In the genomic region with DNA sequence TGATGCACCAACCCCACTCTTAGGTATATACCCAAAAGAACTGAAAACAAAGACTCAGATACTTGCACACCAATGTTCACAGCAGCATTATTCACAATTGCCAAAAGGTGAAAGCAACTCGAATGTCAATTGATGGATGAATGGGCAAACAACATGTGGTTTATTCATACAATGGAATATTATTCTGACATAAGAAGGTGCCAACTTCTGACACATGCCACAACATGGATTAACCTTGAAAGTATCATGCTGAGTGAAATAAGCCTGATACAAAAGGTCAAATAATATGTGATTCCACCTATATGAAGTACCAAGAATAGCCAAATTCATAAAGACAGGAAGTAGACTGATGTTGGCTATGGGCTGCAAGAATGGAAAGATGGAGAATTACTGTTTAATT, we compare ENCODE assay signal across 35 cellular contexts. TPM values are rescaled to one million over a fixed set of nuclear protein-coding genes. Genes with fewer than 3 reads are reported as not detected.
"Had no signal": no experiment of that assay in that cellular context is flagged by ENCODE, and none has a peak within 500 bp of the region (broad histone marks: within the 10 kb centered on the region; RNA-seq: fewer than 3 reads in every experiment).

No MANE protein-coding gene starts in this region.

- H3K9me3 ChIP-seq: adrenal gland, ascending aorta, body of pancreas, breast epithelium had no signal

- H3K4me3 ChIP-seq: adrenal gland, ascending aorta, body of pancreas, breast epithelium, cardiac muscle cell had no signal

- DNase-seq: activated effector memory CD4-positive, alpha-beta T cell treated with anti-CD3 and anti-CD28 coated beads, Interleukin-2, amount 50 U/mL, for 16 hours; activated effector memory CD4-positive, alpha-beta T cell treated with Interleukin-2 at 50 U/mL for 16 hours; activated gamma-delta T cell; activated gamma-delta T cell treated with Interleukin-2 at 50 U/mL for 16 hours; activated naive CD4-positive, alpha-beta T cell; activated naive CD4-positive, alpha-beta T cell treated with anti-CD3 and anti-CD28 coated beads for 36 hours; activated naive CD4-positive, alpha-beta T cell treated with anti-CD3 and anti-CD28 coated beads, Interleukin-2, amount 10 ng/mL, durations not matched to agents 7 days and 5 days; activated naive CD4-positive, alpha-beta T cell treated with anti-CD3 and anti-CD28 coated beads, Interleukin-2, amount 50 U/mL, for 16 hours; activated naive CD4-positive, alpha-beta T cell treated with Interleukin-2 at 50 U/mL for 16 hours; activated naive CD8-positive, alpha-beta T cell treated with anti-CD3 and anti-CD28 coated beads for 36 hours; activated naive CD8-positive, alpha-beta T cell treated with anti-CD3 and anti-CD28 coated beads, Interleukin-2, amount 10 ng/mL, durations not matched to agents 7 days and 5 days; activated naive CD8-positive, alpha-beta T cell treated with anti-CD3 and anti-CD28 coated beads, Interleukin-2, amount 50 U/mL, for 24 hours; activated T-cell treated with anti-CD3 and anti-CD28 coated beads, Interleukin-2, amount 50 U/mL, for 1 hour; activated T-cell treated with anti-CD3 and anti-CD28 coated beads, Interleukin-2, amount 50 U/mL, for 24 hours; activated T-cell treated with anti-CD3 and anti-CD28 coated beads, Interleukin-2, amount 50 U/mL, for 4 hours; activated T-cell treated with anti-CD3 and anti-CD28 coated beads, Interleukin-2, amount 50 U/mL, for 48 hours; activated T-cell treated with anti-CD3 and anti-CD28 coated beads, Interleukin-2, amount 50 U/mL, for 72 hours; adrenal gland; amniotic stem cell; amygdala; anterior cingulate cortex; aorta; body of pancreas; brain microvascular endothelial cell; caudate nucleus; central memory CD4-positive, alpha-beta T cell; cerebellar nuclear complex had no signal

- FAIRE-seq: astrocyte, bronchial epithelial cell had no signal

- H3K4me1 ChIP-seq: adrenal gland, ascending aorta, breast epithelium had no signal

- H3K27ac ChIP-seq: adrenal gland, ascending aorta, body of pancreas, brain microvascular endothelial cell, breast epithelium, cardiac muscle cell had no signal

- H3K27me3 ChIP-seq: adrenal gland, ascending aorta, body of pancreas, brain microvascular endothelial cell, breast epithelium, cardiac muscle cell had no signal

- H3K36me3 ChIP-seq: adrenal gland, ascending aorta, brain microvascular endothelial cell, breast epithelium, cardiac muscle cell had no signal

RNA-seq across cellular contexts. Expression of gene CTNND2, which starts 35.0 kb away (rescaled TPM):
- total RNA-seq: activated naive CD4-positive, alpha-beta T cell treated with anti-CD3 and anti-CD28 coated beads for 36 hours; activated naive CD4-positive, alpha-beta T cell treated with anti-CD3 and anti-CD28 coated beads, Interleukin-2, amount 50 U/mL, for 72 hours; activated naive CD8-positive, alpha-beta T cell treated with anti-CD3 and anti-CD28 coated beads for 36 hours; activated naive CD8-positive, alpha-beta T cell treated with anti-CD3 and anti-CD28 coated beads, Interleukin-2, amount 10 ng/mL, durations not matched to agents 7 days and 5 days; activated T-cell treated with anti-CD3 and anti-CD28 coated beads, Interleukin-2, amount 50 U/mL, for 4 hours; activated T-cell treated with anti-CD3 and anti-CD28 coated beads, Interleukin-2, amount 50 U/mL, for 72 hours; activated T-helper 1 cell treated with anti-CD3 and anti-CD28 coated beads, Interleukin-12 subunit alpha, Interleukin-12 subunit beta, Interleukin-2, Interleukin-4 antibody, amounts not matched to agents 30 ng/mL and 10 ng/mL and 1 ng/mL, durations not matched to agents 14 hours and 24 hours and 36 hours; activated T-helper 2 cell treated with anti-CD3 and anti-CD28 coated beads, Interferon-gamma antibody, Interleukin-2, Interleukin-4, amounts not matched to agents 10 μg/mL and 5 μg/mL and 100 μg/mL, durations not matched to agents 14 hours and 24 hours and 36 hours; bronchial epithelial cell had no signal
